Comparison of ENCODE assay signal across 8 cellular contexts in the genomic region with DNA sequence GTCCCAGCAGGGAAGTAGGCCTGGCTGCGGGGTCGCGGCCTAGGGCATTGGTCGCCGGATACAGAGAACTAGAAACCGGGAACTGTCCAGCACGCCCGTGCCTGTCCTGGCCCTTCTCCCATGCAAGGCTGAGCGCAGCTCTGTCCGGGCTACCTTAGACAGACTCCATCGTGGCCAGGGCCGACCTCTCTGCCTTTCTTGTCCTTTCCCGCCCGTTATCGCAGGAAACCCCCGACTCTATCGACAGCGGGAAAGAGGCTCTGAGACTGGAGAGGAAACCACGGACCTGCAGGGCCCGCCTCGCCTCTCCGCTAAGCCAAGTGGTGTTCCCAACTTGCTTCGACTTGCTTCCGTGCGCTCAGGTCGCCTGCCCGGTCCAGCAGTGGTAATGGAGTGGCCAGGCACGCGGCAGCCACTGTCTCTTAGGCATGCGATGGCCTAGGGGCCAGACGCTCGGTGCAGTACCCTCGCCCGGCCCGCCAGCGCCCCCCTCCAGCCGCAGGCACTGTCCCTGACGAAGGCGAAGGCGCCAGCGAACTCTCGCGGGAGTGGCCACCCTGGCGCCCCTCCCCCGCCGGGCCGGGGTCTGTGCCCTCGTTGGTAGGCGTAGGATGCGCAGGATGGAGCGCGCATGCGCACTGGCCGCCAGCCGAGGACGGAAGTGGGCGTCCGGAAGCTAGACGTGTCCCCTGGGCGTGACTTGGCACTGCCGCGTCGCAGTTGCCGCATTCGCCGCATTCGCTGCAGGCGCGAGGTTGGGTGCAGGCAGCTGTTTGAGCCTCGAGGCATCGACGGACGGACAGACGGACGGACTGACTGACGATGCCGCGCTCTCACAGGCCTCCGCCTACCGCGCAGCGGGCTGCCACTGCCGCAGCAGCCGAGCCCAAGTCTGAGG. TPM values are rescaled to one million over a fixed set of nuclear protein-coding genes. Genes with fewer than 3 reads are reported as not detected.
DNase-seq lines count a peak whose midpoint lies in the region; TF ChIP-seq lines count a peak whose summit lies in the region.

No MANE protein-coding gene starts in this region.

- H3K4me1 Mint-ChIP-seq in activated CD4-positive, alpha-beta T cell treated with anti-CD3 and anti-CD28 coated beads, Interleukin-2, amount 10 ng/mL, durations not matched to agents 24 days and 14 days, result peaks cover 8% of the 10 kb centered on the region
- H3K4me1 Mint-ChIP-seq in endothelial cell (ENCODE audit: unreplicated experiment), result peaks cover 14% of the 10 kb centered on the region

- peak; percentile 69 for DNase-seq in activated CD4-positive, alpha-beta T cell treated with anti-CD3 and anti-CD28 coated beads, Interleukin-2, amount 10 ng/mL, durations not matched to agents 24 days and 14 days
- no peak for DNase-seq in activated CD4-positive, alpha-beta T cell treated with anti-CD3 and anti-CD28 coated beads, Interleukin-2, amount 50 U/mL, for 48 hours
- DNase-seq in endothelial cell (ENCODE audit: low spot score) (peak; percentile 94), thyroid gland (peak; percentile 71), NCI-H1092 (lab: John Stamatoyannopoulos, UW) (no peak), NCI-H2196 (lab: John Stamatoyannopoulos, UW; ENCODE audit: unreplicated experiment) (no peak), PC-9 (no peak)

- no peak overlapping the region for H3K4me2 ChIP-seq in PC-9

- H3K9me3 Mint-ChIP-seq in activated CD4-positive, alpha-beta T cell treated with anti-CD3 and anti-CD28 coated beads, Interleukin-2, amount 10 ng/mL, durations not matched to agents 24 days and 14 days, result no peaks in the 10 kb centered on the region
- H3K9me3 Mint-ChIP-seq in endothelial cell (ENCODE audit: unreplicated experiment), result no peaks in the 10 kb centered on the region

- H3K79me2 ChIP-seq in PC-9 (ENCODE audit: low read depth), result no peaks in the 10 kb centered on the region

- no peaks in the 10 kb centered on the region for H3K9me3 ChIP-seq in liver (ENCODE audit: control insufficient read depth in 4 of 4, low read length in 3 of 4)
- no peaks in the 10 kb centered on the region for H3K9me3 ChIP-seq in thyroid gland
- H3K9me3 ChIP-seq in PC-9 (ENCODE audit: insufficient read depth, low read depth), result no peaks in the 10 kb centered on the region

- TF ChIP-seq CTCF in endothelial cell (IDR thresholded peaks at IDR 0.05; ENCODE audit: unreplicated experiment) (peak; percentile 58), liver (IDR thresholded peaks at IDR 0.05; ENCODE audit: low read depth, low read length, missing input control) (no peak), thyroid gland (IDR thresholded peaks at IDR 0.05) (peak in 1 of 6 experiments; percentile 9), PC-9 (conservative IDR thresholded peaks at IDR 0.05) (no peak)

- CTCF ChIA-PET in PC-9 (lab: Charles Lee), result no interaction called here

- H3K27me3 Mint-ChIP-seq in activated CD4-positive, alpha-beta T cell treated with anti-CD3 and anti-CD28 coated beads, Interleukin-2, amount 10 ng/mL, durations not matched to agents 24 days and 14 days, result no peaks in the 10 kb centered on the region
- H3K27me3 Mint-ChIP-seq in endothelial cell (ENCODE audit: unreplicated experiment), result peaks cover 2% of the 10 kb centered on the region

- intact Hi-C loops in activated CD4-positive, alpha-beta T cell treated with anti-CD3 and anti-CD28 coated beads, Interleukin-2, amount 10 ng/mL, durations not matched to agents 24 days and 14 days (cut with micrococcal nuclease), result no loop called here
- intact Hi-C loops in thyroid gland (cut with DNase I) (loop anchor here (10.0 kb wide), 1 partner anchor 63 kb away; no protein-coding TSS in a partner anchor), PC-9 (cut with micrococcal nuclease; ENCODE audit: unreplicated experiment) (no loop called here)

- H3K36me3 Mint-ChIP-seq in activated CD4-positive, alpha-beta T cell treated with anti-CD3 and anti-CD28 coated beads, Interleukin-2, amount 10 ng/mL, durations not matched to agents 24 days and 14 days (ENCODE audit: low read depth), result peaks cover 5% of the 10 kb centered on the region
- peaks cover 21% of the 10 kb centered on the region for H3K36me3 Mint-ChIP-seq in endothelial cell (ENCODE audit: low read depth, unreplicated experiment)

- 62% methylated on average over 84 of the region's 84 CpGs for WGBS in liver
- WGBS in thyroid gland, 2 donors, result 80 to 83% methylated on average over 54 to 75 of the region's 84 CpGs

- no peak overlapping the region for H2AFZ ChIP-seq in PC-9

- POLR2A ChIA-PET in PC-9 (lab: Charles Lee; ENCODE audit: unreplicated experiment), result no interaction called here

- H3K27ac ChIP-seq in liver (ENCODE audit: low read depth in 1 of 2, low read length in 2 of 2) (no peak overlapping the region), thyroid gland (no peak overlapping the region), PC-9 (no peak overlapping the region)

- H3K36me3 ChIP-seq in liver (ENCODE audit: control insufficient read depth in 4 of 4, insufficient read depth in 3 of 4, low read depth in 1 of 4, low read length in 3 of 4) (peaks cover 0 to 2% (median 0%) of the 10 kb centered on the region in 4 donors), thyroid gland (no peaks in the 10 kb centered on the region), PC-9 (ENCODE audit: low read depth) (no peaks in the 10 kb centered on the region)

- H3K4me1 ChIP-seq in liver (ENCODE audit: control insufficient read depth in 4 of 4, insufficient read depth in 4 of 4, low read length in 3 of 4) (no peaks in the 10 kb centered on the region), thyroid gland (no peaks in the 10 kb centered on the region), PC-9 (replicated peaks; ENCODE audit: insufficient read depth) (no peaks in the 10 kb centered on the region)

- H3K4me3 ChIP-seq in liver (ENCODE audit: low read depth in 1 of 3, low read length in 3 of 3) (peak overlapping the region in 1 of 3 donors; percentile 1), thyroid gland (replicated peaks in 1 of 3) (peak overlapping the region in 1 of 3 donors; percentile 21), PC-9 (no peak overlapping the region)

- no peaks in the 10 kb centered on the region for H4K20me1 ChIP-seq in PC-9 (ENCODE audit: insufficient read depth)

- H3F3A ChIP-seq in PC-9 (ENCODE audit: insufficient read depth, low read depth), result no peaks in the 10 kb centered on the region

- H3K27me3 ChIP-seq in liver (ENCODE audit: control insufficient read depth in 4 of 4, insufficient read depth in 4 of 4, low read length in 3 of 4) (no peaks in the 10 kb centered on the region), thyroid gland (no peaks in the 10 kb centered on the region), PC-9 (ENCODE audit: insufficient read depth, low read depth) (no peaks in the 10 kb centered on the region)

- TF ChIP-seq RAD21 in liver (IDR thresholded peaks at IDR 0.05), result no peak

- TF ChIP-seq POLR2A in thyroid gland (IDR thresholded peaks at IDR 0.05), result peak in 1 of 2 donors; percentile 35

- H3K27ac Mint-ChIP-seq in activated CD4-positive, alpha-beta T cell treated with anti-CD3 and anti-CD28 coated beads, Interleukin-2, amount 10 ng/mL, durations not matched to agents 24 days and 14 days, result no peak overlapping the region
- H3K27ac Mint-ChIP-seq in endothelial cell (ENCODE audit: unreplicated experiment), result no peak overlapping the region

- BruUV-seq in PC-9 (replicated peaks; lab: Mats Ljungman, UMichigan), result no TSS peak

- H3K9ac ChIP-seq in liver (ENCODE audit: low read depth in 1 of 2, low read length in 2 of 2), result no peak overlapping the region

- H3K4me3 Mint-ChIP-seq in activated CD4-positive, alpha-beta T cell treated with anti-CD3 and anti-CD28 coated beads, Interleukin-2, amount 10 ng/mL, durations not matched to agents 24 days and 14 days, result no peak overlapping the region
- peak overlapping the region; percentile 92 for H3K4me3 Mint-ChIP-seq in endothelial cell (ENCODE audit: unreplicated experiment)

- no peaks in the 10 kb centered on the region for H3K9me2 ChIP-seq in PC-9 (ENCODE audit: insufficient read depth)

TF ChIP-seq in liver, 16 proteins besides CTCF, POLR2A, EP300 and RAD21 (continues in another document):
- TF ChIP-seq EGR1 (IDR thresholded peaks at IDR 0.05; ENCODE audit: low read depth in 2 of 2), result no peak
- TF ChIP-seq, protein P1, sequence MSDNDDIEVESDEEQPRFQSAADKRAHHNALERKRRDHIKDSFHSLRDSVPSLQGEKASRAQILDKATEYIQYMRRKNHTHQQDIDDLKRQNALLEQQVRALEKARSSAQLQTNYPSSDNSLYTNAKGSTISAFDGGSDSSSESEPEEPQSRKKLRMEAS (IDR thresholded peaks at IDR 0.05), result no peak
- TF ChIP-seq NR2F2 (IDR thresholded peaks at IDR 0.05), result peak; percentile 37
- TF ChIP-seq RXRA (IDR thresholded peaks at IDR 0.05), result no peak
- TF ChIP-seq, protein P2, sequence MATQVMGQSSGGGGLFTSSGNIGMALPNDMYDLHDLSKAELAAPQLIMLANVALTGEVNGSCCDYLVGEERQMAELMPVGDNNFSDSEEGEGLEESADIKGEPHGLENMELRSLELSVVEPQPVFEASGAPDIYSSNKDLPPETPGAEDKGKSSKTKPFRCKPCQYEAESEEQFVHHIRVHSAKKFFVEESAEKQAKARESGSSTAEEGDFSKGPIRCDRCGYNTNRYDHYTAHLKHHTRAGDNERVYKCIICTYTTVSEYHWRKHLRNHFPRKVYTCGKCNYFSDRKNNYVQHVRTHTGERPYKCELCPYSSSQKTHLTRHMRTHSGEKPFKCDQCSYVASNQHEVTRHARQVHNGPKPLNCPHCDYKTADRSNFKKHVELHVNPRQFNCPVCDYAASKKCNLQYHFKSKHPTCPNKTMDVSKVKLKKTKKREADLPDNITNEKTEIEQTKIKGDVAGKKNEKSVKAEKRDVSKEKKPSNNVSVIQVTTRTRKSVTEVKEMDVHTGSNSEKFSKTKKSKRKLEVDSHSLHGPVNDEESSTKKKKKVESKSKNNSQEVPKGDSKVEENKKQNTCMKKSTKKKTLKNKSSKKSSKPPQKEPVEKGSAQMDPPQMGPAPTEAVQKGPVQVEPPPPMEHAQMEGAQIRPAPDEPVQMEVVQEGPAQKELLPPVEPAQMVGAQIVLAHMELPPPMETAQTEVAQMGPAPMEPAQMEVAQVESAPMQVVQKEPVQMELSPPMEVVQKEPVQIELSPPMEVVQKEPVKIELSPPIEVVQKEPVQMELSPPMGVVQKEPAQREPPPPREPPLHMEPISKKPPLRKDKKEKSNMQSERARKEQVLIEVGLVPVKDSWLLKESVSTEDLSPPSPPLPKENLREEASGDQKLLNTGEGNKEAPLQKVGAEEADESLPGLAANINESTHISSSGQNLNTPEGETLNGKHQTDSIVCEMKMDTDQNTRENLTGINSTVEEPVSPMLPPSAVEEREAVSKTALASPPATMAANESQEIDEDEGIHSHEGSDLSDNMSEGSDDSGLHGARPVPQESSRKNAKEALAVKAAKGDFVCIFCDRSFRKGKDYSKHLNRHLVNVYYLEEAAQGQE (IDR thresholded peaks at IDR 0.05), result peak; percentile 89
- no peak for TF ChIP-seq YY1 (IDR thresholded peaks at IDR 0.05)

RNA-seq across cellular contexts. Expression of a gene that starts 54.4 kb away (rescaled TPM):
- total RNA-seq in activated CD4-positive, alpha-beta T cell treated with anti-CD3 and anti-CD28 coated beads, Interleukin-2, amount 10 ng/mL, durations not matched to agents 24 days and 14 days, result 125 and 128 TPM in 2 replicates
- total RNA-seq in endothelial cell (ENCODE audit: unreplicated experiment) (72.1 TPM), liver (10 to 100 TPM; 19.3 to 23.2 TPM), thyroid gland (10 to 100 TPM; 44.3 to 79.1 (median 59.0) TPM), PC-9 (2021) (30.8 and 36.7 TPM in 2 replicates)
- 10 to 100 TPM in 1 of 2 donors, 1 to 10 TPM in 1; 6.1 to 15.2 TPM for polyA plus RNA-seq in liver

Comparison
In these comparisons a context has a peak if more than half of its experiments do, and no peak if none do; other contexts are left out.
1. DNase-seq: peak in activated CD4-positive, alpha-beta T cell treated with anti-CD3 and anti-CD28 coated beads, Interleukin-2, amount 10 ng/mL, durations not matched to agents 24 days and 14 days (single experiment), endothelial cell (single experiment) and thyroid gland (2 of 2); none in activated CD4-positive, alpha-beta T cell treated with anti-CD3 and anti-CD28 coated beads, Interleukin-2, amount 50 U/mL, for 48 hours (0 of 2), NCI-H1092 (single experiment), NCI-H2196 (single experiment) and PC-9 (0 of 2).